Comparison of ENCODE assay signal across 20 cellular contexts in the genomic region with DNA sequence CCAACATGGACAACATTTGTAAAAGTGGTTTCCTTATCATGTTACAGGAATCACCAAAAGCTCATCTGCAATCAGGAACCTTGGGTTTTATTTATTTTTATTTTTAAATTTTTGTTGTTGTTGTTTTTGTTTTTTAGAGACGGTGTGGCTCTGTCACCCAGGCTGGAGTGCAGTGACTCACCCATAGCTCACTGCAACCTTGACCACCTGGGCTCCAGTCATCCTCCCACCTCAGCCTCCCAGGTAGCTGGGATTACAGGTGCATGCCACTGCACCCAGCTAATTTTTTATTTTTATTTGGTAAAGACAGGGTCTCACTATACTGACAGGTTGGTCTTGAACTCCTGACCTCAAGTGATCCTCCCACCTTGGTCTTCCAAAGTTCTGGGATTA. TPM values are rescaled to one million over a fixed set of nuclear protein-coding genes. Genes with fewer than 3 reads are reported as not detected.
"Had no signal": no experiment of that assay in that cellular context is flagged by ENCODE, and none has a peak within 500 bp of the region (broad histone marks: within the 10 kb centered on the region; RNA-seq: fewer than 3 reads in every experiment).

No MANE protein-coding gene starts in this region.

- ATAC-seq: effector memory CD8-positive, alpha-beta T cell; gastrocnemius medialis; left lobe of liver; naive thymus-derived CD8-positive, alpha-beta T cell; right cardiac atrium; stimulated activated naive B cell treated with anti-CD40 and anti-IgM and Interleukin-4, amounts not matched to agents 10 μg/mL and 1 μg/mL and 100 μg/mL, for 72 hours had no signal

- FAIRE-seq: endometrium, keratinocyte, urothelium cell line had no signal

- H3K4me1 ChIP-seq: gastrocnemius medialis, prostate gland, spleen, tibial nerve, upper lobe of left lung had no signal

- H3K4me3 ChIP-seq: coronary artery, gastrocnemius medialis, prostate gland, sigmoid colon, spleen, thoracic aorta, tibial nerve, upper lobe of left lung had no signal

- H3K27ac ChIP-seq: coronary artery, gastrocnemius medialis, prostate gland, sigmoid colon, spleen, thoracic aorta, tibial nerve, upper lobe of left lung had no signal

- H3K9me3 ChIP-seq: gastrocnemius medialis, prostate gland, sigmoid colon, spleen, thoracic aorta, tibial nerve, upper lobe of left lung had no signal

- H3K27me3 ChIP-seq: gastrocnemius medialis, sigmoid colon, spleen, tibial nerve, upper lobe of left lung had no signal

- H3K36me3 ChIP-seq: gastrocnemius medialis, prostate gland, sigmoid colon, spleen, thoracic aorta, tibial nerve, upper lobe of left lung had no signal

- DNase-seq: dermis blood vessel endothelial cell; effector memory CD8-positive, alpha-beta T cell; gastrocnemius medialis; head of caudate nucleus; naive thymus-derived CD8-positive, alpha-beta T cell; nephron progenitor cell; nucleus accumbens; right cardiac atrium; sigmoid colon; spleen; stimulated activated naive B cell treated with anti-CD40 and anti-IgM and Interleukin-4, amounts not matched to agents 10 μg/mL and 1 μg/mL and 100 μg/mL, for 72 hours; upper lobe of left lung had no signal

RNA-seq across cellular contexts. Expression of gene SERP2, which starts 13.6 kb away (rescaled TPM):
- total RNA-seq: naive thymus-derived CD8-positive, alpha-beta T cell had no signal
